Comparison of ENCODE assay signal across 25 cellular contexts in the genomic region with DNA sequence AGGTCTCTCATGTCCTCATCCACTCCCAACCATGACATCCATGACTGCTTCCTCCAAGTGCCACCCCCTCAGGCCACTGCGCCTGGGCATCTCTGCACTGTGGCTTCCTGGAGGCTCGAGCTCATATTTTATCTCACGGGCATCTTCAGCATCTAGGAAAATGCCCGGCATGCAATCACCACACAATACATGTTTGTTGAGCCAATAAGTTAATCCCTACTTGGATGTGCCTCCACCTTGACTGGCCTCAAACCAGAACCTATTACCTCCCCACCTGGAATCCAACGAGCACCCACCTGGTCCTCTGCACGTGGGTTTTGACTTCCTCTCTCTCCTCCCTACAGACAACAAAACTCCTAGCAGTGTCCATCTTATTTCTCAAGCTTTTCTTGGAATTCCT.
"Had no signal": no experiment of that assay in that cellular context is flagged by ENCODE, and none has a peak within 500 bp of the region (broad histone marks: within the 10 kb centered on the region; RNA-seq: fewer than 3 reads in every experiment).

No MANE protein-coding gene starts in this region.

- H3K27ac ChIP-seq: ascending aorta, body of pancreas, SJSA1 had no signal

- H3K27me3 ChIP-seq: ascending aorta, body of pancreas, MG63, SJSA1 had no signal

- ATAC-seq: activated CD8-positive, alpha-beta memory T cell treated with anti-CD3 and anti-CD28 coated beads, Interleukin-2, amount 10 ng/mL, durations not matched to agents 7 days and 5 days; activated naive CD4-positive, alpha-beta T cell treated with anti-CD3 and anti-CD28 coated beads, Interleukin-2, amount 50 U/mL, for 72 hours; activated naive CD8-positive, alpha-beta T cell treated with anti-CD3 and anti-CD28 coated beads, Interleukin-2, amount 50 U/mL, for 24 hours; activated T-cell treated with anti-CD3 and anti-CD28 coated beads, Interleukin-2, amount 50 U/mL, for 4 hours; body of pancreas; PC-3; SK-N-SH treated with all-trans-retinoic acid at 6 μM for 48 hours had no signal

- H3K9me3 ChIP-seq: ascending aorta, body of pancreas, MG63, SJSA1 had no signal

- H3K4me1 Mint-ChIP-seq: activated CD8-positive, alpha-beta memory T cell treated with anti-CD3 and anti-CD28 coated beads, Interleukin-2, amount 10 ng/mL, durations not matched to agents 7 days and 5 days; activated naive CD8-positive, alpha-beta T cell treated with anti-CD3 and anti-CD28 coated beads, Interleukin-2, amount 50 U/mL, for 24 hours had no signal

- H3K36me3 ChIP-seq: ascending aorta, MG63, SJSA1 had no signal

- H3K36me3 Mint-ChIP-seq: activated CD8-positive, alpha-beta memory T cell treated with anti-CD3 and anti-CD28 coated beads, Interleukin-2, amount 10 ng/mL, durations not matched to agents 7 days and 5 days; activated naive CD4-positive, alpha-beta T cell treated with anti-CD3 and anti-CD28 coated beads, Interleukin-2, amount 50 U/mL, for 72 hours had no signal

- H3K4me3 ChIP-seq: ascending aorta, body of pancreas, MG63, SJSA1 had no signal

- DNase-seq: activated CD4-positive, alpha-beta T cell treated with anti-CD3 and anti-CD28 coated beads for 48 hours; activated CD4-positive, alpha-beta T cell treated with anti-CD3 and anti-CD28 coated beads, Interleukin-2, amount 50 U/mL, for 4 hours; activated CD4-positive, CD25-positive, alpha-beta regulatory T cell treated with anti-CD3 and anti-CD28 coated beads, Interleukin-2, amount 50 U/mL, for 72 hours; activated CD8-positive, alpha-beta memory T cell treated with anti-CD3 and anti-CD28 coated beads, Interleukin-2, amount 10 ng/mL, durations not matched to agents 7 days and 5 days; activated effector memory CD4-positive, alpha-beta T cell treated with anti-CD3 and anti-CD28 coated beads, Interleukin-2, amount 50 U/mL, for 16 hours; activated naive CD4-positive, alpha-beta T cell treated with Interleukin-2 at 50 U/mL for 16 hours; activated naive CD8-positive, alpha-beta T cell treated with anti-CD3 and anti-CD28 coated beads, Interleukin-2, amount 50 U/mL, for 24 hours; activated T-cell treated with anti-CD3 and anti-CD28 coated beads, Interleukin-2, amount 50 U/mL, for 4 hours; amniotic stem cell; body of pancreas; MG63; MV-4-11; NCI-H1105; NCI-H1436; NCI-H1694 treated with DMSO at 0.1 percent for 48 hours; NCI-H2029 treated with DMSO at 0.1 percent for 48 hours; NCI-H524; PC-3; SHP77; SW 1271 had no signal

- H3K27ac Mint-ChIP-seq: activated CD8-positive, alpha-beta memory T cell treated with anti-CD3 and anti-CD28 coated beads, Interleukin-2, amount 10 ng/mL, durations not matched to agents 7 days and 5 days; activated naive CD8-positive, alpha-beta T cell treated with anti-CD3 and anti-CD28 coated beads, Interleukin-2, amount 50 U/mL, for 24 hours; T-helper 1 cell treated with Interleukin-12 subunit alpha and Interleukin-12 subunit beta and Interleukin-4 antibody, amounts not matched to agents 30 μg/mL and 1 μg/mL, for 36 hours had no signal

- H3K4me1 ChIP-seq: ascending aorta, body of pancreas, SJSA1 had no signal

- H3K27me3 Mint-ChIP-seq: activated naive CD8-positive, alpha-beta T cell treated with anti-CD3 and anti-CD28 coated beads, Interleukin-2, amount 50 U/mL, for 24 hours had no signal

- H3K4me3 Mint-ChIP-seq: activated CD8-positive, alpha-beta memory T cell treated with anti-CD3 and anti-CD28 coated beads, Interleukin-2, amount 10 ng/mL, durations not matched to agents 7 days and 5 days; activated naive CD8-positive, alpha-beta T cell treated with anti-CD3 and anti-CD28 coated beads, Interleukin-2, amount 50 U/mL, for 24 hours; activated T-cell treated with anti-CD3 and anti-CD28 coated beads, Interleukin-2, amount 50 U/mL, for 4 hours; T-helper 1 cell treated with Interleukin-12 subunit alpha and Interleukin-12 subunit beta and Interleukin-4 antibody, amounts not matched to agents 30 μg/mL and 1 μg/mL, for 36 hours had no signal

- H3K9me3 Mint-ChIP-seq: activated naive CD4-positive, alpha-beta T cell treated with anti-CD3 and anti-CD28 coated beads, Interleukin-2, amount 50 U/mL, for 72 hours; activated naive CD8-positive, alpha-beta T cell treated with anti-CD3 and anti-CD28 coated beads, Interleukin-2, amount 50 U/mL, for 24 hours; activated T-cell treated with anti-CD3 and anti-CD28 coated beads, Interleukin-2, amount 50 U/mL, for 4 hours; T-helper 1 cell treated with Interleukin-12 subunit alpha and Interleukin-12 subunit beta and Interleukin-4 antibody, amounts not matched to agents 30 μg/mL and 1 μg/mL, for 36 hours had no signal
